Comparison of ENCODE assay signal across 11 cellular contexts in genomic region chr4:1794809-1795303, GRCh38. TPM values are rescaled to one million over a fixed set of nuclear protein-coding genes. Genes with fewer than 3 reads are reported as not detected.
DNase-seq lines count a peak whose midpoint lies in the region; ATAC-seq and TF ChIP-seq lines count a peak whose summit lies in the region.
"Had no signal": no experiment of that assay in that cellular context is flagged by ENCODE, and none has a peak within 500 bp of the region (broad histone marks: within the 10 kb centered on the region; RNA-seq: fewer than 3 reads in every experiment).

No MANE protein-coding gene starts in this region.

- WGBS in HUES64: under 1% methylated on average over 68 of the region's 68 CpGs

- H3K27ac ChIP-seq in HUES64 (ENCODE audit: low read depth, low read length) (no peak overlapping the region), duodenal mucosa (ENCODE audit: low read depth, low read length) (peak overlapping the region; percentile 56), neural cell (ENCODE audit: low read length) (no peak overlapping the region)

- no peaks in the 10 kb centered on the region for H4K20me1 ChIP-seq in neural cell (ENCODE audit: insufficient read depth)

- DNase-seq in AG20443 (ENCODE audit: low spot score): peak; percentile 34
- DNase-seq in MV-4-11 (lab: John Stamatoyannopoulos, UW): no peak
- no peak for DNase-seq in HK-2 (ENCODE audit: unreplicated experiment)
- DNase-seq in occipital lobe (lab: John Stamatoyannopoulos, UW): no peak
- DNase-seq: activated CD4-positive, alpha-beta T cell treated with anti-CD3 and anti-CD28 coated beads for 48 hours; DND-41; left cardiac atrium had no signal

- ATAC-seq in HG02763 (IDR thresholded peaks at IDR 0.05; ENCODE audit: unreplicated experiment): no peak
- ATAC-seq: left cardiac atrium had no signal

- H3K79me2 ChIP-seq in neural cell (replicated peaks; ENCODE audit: insufficient read depth, low read length): no peaks in the 10 kb centered on the region

- H3K27me3 ChIP-seq in HUES64 (ENCODE audit: insufficient read depth, low read length) (peaks cover 53% of the 10 kb centered on the region), duodenal mucosa (ENCODE audit: control insufficient read depth in 1 of 2, insufficient read depth in 2 of 2, low read length in 2 of 2) (peaks cover 9 to 16% of the 10 kb centered on the region in 2 donors), neural cell (ENCODE audit: insufficient read depth, low read depth, low read length) (peaks cover 47% of the 10 kb centered on the region)

- no peaks in the 10 kb centered on the region for H3F3A ChIP-seq in neural cell (ENCODE audit: insufficient read depth, low read length, poor library complexity, severe bottlenecking)

- H3K4me3 ChIP-seq in HUES64 (ENCODE audit: low read length) (peak overlapping the region; percentile 70), duodenal mucosa (ENCODE audit: low read depth in 1 of 2, low read length in 2 of 2) (peak overlapping the region; percentile 66 to 72), neural cell (ENCODE audit: low read length) (peak overlapping the region; percentile 41)

- no peaks in the 10 kb centered on the region for H3K9me3 ChIP-seq in HUES64 (ENCODE audit: insufficient read depth, low read depth, low read length)
- H3K9me3 ChIP-seq in duodenal mucosa (ENCODE audit: control insufficient read depth in 1 of 2, low read length in 2 of 2): no peaks in the 10 kb centered on the region
- no peaks in the 10 kb centered on the region for H3K9me3 ChIP-seq in neural cell (ENCODE audit: low read length)

- no peak overlapping the region for H2AFZ ChIP-seq in neural cell (ENCODE audit: low read depth, low read length)

- H3K36me3 ChIP-seq in HUES64 (ENCODE audit: insufficient read depth, low read length) (no peaks in the 10 kb centered on the region), duodenal mucosa (ENCODE audit: control insufficient read depth in 1 of 2, insufficient read depth in 2 of 2, low read length in 2 of 2) (no peaks in the 10 kb centered on the region), neural cell (ENCODE audit: insufficient read depth, low read length) (no peaks in the 10 kb centered on the region)

- TF ChIP-seq RAD21 in neural cell (conservative IDR thresholded peaks at IDR 0.05): no peak

- no peaks in the 10 kb centered on the region for H3K9me2 ChIP-seq in neural cell (ENCODE audit: insufficient read depth, low read length)

- H3K9ac ChIP-seq in HUES64 (ENCODE audit: low read depth, low read length) (no peak overlapping the region; the same call in 1 of the 2 replicates), duodenal mucosa (ENCODE audit: low read depth in 1 of 2, low read length in 2 of 2) (peak overlapping the region in 1 of 2 donors; percentile 64), neural cell (ENCODE audit: low read length) (no peak overlapping the region)

- TF ChIP-seq CTCF in neural cell (IDR thresholded peaks at IDR 0.05; ENCODE audit: poor library complexity, severe bottlenecking): no peak

- H3K4me2 ChIP-seq in neural cell (ENCODE audit: low read length): no peak overlapping the region

- H3K4me1 ChIP-seq in HUES64 (ENCODE audit: insufficient read depth, low read length) (0 out of 2 replicates have a peak, but pooled peaks cover 2% of the 10 kb centered on the region), duodenal mucosa (ENCODE audit: control insufficient read depth in 1 of 2, insufficient read depth in 2 of 2, low read length in 2 of 2) (peaks cover 35 to 44% of the 10 kb centered on the region in 2 donors)

- TF ChIP-seq EP300 in neural cell (conservative IDR thresholded peaks at IDR 0.05; ENCODE audit: poor library complexity, severe bottlenecking): no peak

TF ChIP-seq in neural cell, 6 proteins besides CTCF, POLR2A, EP300 and RAD21:
- no peak for TF ChIP-seq POLR2AphosphoS5 (IDR thresholded peaks at IDR 0.05)
- TF ChIP-seq MXI1 (conservative IDR thresholded peaks at IDR 0.05; ENCODE audit: poor library complexity, severe bottlenecking): no peak
- no peak for TF ChIP-seq TAF1 (IDR thresholded peaks at IDR 0.05; ENCODE audit: low read depth)
- TF ChIP-seq EZH2 (IDR thresholded peaks at IDR 0.05; ENCODE audit: borderline replicate concordance, insufficient read depth, low read length, poor library complexity, severe bottlenecking): no peak
- no peak for TF ChIP-seq SMC3 (conservative IDR thresholded peaks at IDR 0.05; ENCODE audit: poor library complexity)
- TF ChIP-seq REST (IDR thresholded peaks at IDR 0.05; ENCODE audit: borderline replicate concordance): no peak

RNA-seq across cellular contexts. Expression of gene FGFR3, which starts 1.8 kb away (rescaled TPM):
- polyA plus RNA-seq in HUES64 (2013, experiment 1 of 2): 20.2 TPM
- 20.2 TPM for polyA plus RNA-seq in HUES64 (2013, experiment 2 of 2)
- polyA plus RNA-seq in neural cell: 0.48 and 0.54 TPM in 2 replicates
- polyA minus RNA-seq in neural cell: 0.58 and 0.73 TPM in 2 replicates
- 14.7 TPM for total RNA-seq in occipital lobe
